9 cellular contexts compared by ENCODE assay signal in the genomic region with DNA sequence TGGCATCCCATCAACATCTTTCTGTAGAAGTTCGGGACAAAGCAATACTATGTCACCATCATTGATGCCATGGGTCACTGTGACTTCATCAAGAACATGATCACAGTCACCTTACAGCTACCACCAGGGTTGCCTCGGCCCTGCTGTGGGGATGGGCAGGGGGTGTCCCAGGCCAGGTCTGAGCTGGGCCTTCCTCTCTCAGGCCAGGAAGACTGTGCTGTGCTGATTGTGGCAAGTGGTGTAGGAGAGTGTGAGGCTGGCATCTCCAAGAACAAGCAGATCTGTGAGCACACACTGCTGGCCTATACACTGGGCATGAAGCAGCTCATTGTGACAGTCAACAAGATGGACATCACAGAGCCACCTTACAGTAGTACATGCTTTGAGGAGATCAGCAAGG.
"Had no signal": no experiment of that assay in that cellular context is flagged by ENCODE, and none has a peak within 500 bp of the region (broad histone marks: within the 10 kb centered on the region; RNA-seq: fewer than 3 reads in every experiment).

No MANE protein-coding gene starts in this region.

- H3K4me3 Mint-ChIP-seq: GM23338, H9, HFFc6 had no signal

- DNase-seq: GM23248, GOT3, H7, H9, HCEC 1CT, HFFc6 had no signal

- H3K36me3 ChIP-seq: HAP-1 had no signal

- H3K9me3 ChIP-seq: HAP-1 had no signal

- H3K4me2 ChIP-seq: GM23338 had no signal

- H3K27ac ChIP-seq: GM23248 had no signal

- H3K4me1 Mint-ChIP-seq: GM23338, H9 had no signal

- H3K9me3 Mint-ChIP-seq: GM23338, H9, HFFc6 had no signal

- H3K27ac Mint-ChIP-seq: GM23338, H9, HFFc6 had no signal

- H3K4me3 ChIP-seq: GM23248, GM23338, HAP-1 had no signal

- H2AFZ ChIP-seq: GM23248, GM23338 had no signal

- H3K4me1 ChIP-seq: HAP-1 had no signal

- H3K9ac ChIP-seq: GM23248 had no signal

- ATAC-seq: GM23338, HCT116 had no signal
